Comparison of ENCODE assay signal across 18 cellular contexts in genomic region chr1:2368053-2368744, GRCh38.
"Had no signal": no experiment of that assay in that cellular context is flagged by ENCODE, and none has a peak within 500 bp of the region (broad histone marks: within the 10 kb centered on the region; RNA-seq: fewer than 3 reads in every experiment).

No MANE protein-coding gene starts in this region.

- H2AFZ ChIP-seq: hepatocyte had no signal

- H3K4me2 ChIP-seq: hepatocyte had no signal

- H3K27me3 ChIP-seq: hepatocyte, stomach, uterus had no signal

- H3K27me3 Mint-ChIP-seq: activated T-helper 17 cell treated with anti-CD3 and anti-CD28 coated beads, Interleukin-2, amount 50 U/mL, for 72 hours had no signal

- ATAC-seq: activated CD8-positive, alpha-beta T cell treated with anti-CD3 and anti-CD28 coated beads, Interleukin-2, amount 10 ng/mL, durations not matched to agents 7 days and 5 days; activated T-helper 17 cell treated with anti-CD3 and anti-CD28 coated beads, Interleukin-2, amount 50 U/mL, for 72 hours; lower lobe of right lung had no signal

- H3K79me2 ChIP-seq: hepatocyte had no signal

- H3K4me3 ChIP-seq: hepatocyte, lower lobe of right lung, stomach, thoracic aorta, uterus had no signal

- H3K4me1 ChIP-seq: lower lobe of right lung, stomach, uterus had no signal

- H3K4me1 Mint-ChIP-seq: activated T-helper 17 cell treated with anti-CD3 and anti-CD28 coated beads, Interleukin-2, amount 50 U/mL, for 72 hours had no signal

- DNase-seq: activated CD4-positive, alpha-beta T cell treated with anti-CD3 and anti-CD28 coated beads for 4 hours; activated CD8-positive, alpha-beta T cell treated with anti-CD3 and anti-CD28 coated beads, Interleukin-2, amount 10 ng/mL, durations not matched to agents 7 days and 5 days; activated naive CD4-positive, alpha-beta T cell treated with anti-CD3 and anti-CD28 coated beads for 36 hours; central memory CD4-positive, alpha-beta T cell; effector memory CD4-positive, alpha-beta T cell; midbrain; nucleus accumbens; stimulated activated CD4-positive, alpha-beta T cell treated with anti-CD3 and anti-CD28 coated beads, Interleukin-15, amount 100 ng/mL, for 24 hours; stimulated activated CD4-positive, alpha-beta T cell treated with anti-CD3 and anti-CD28 coated beads, Interleukin-4, amount 100 ng/mL, for 4 hours; stomach; SW 1271; T-helper 9 cell; uterus; WERI-Rb-1 had no signal

- H3K27ac ChIP-seq: hepatocyte, lower lobe of right lung, stomach, thoracic aorta, uterus, WERI-Rb-1 had no signal

- H3K9me3 ChIP-seq: lower lobe of right lung, thoracic aorta, uterus had no signal

- H3K27ac Mint-ChIP-seq: activated CD8-positive, alpha-beta T cell treated with anti-CD3 and anti-CD28 coated beads, Interleukin-2, amount 10 ng/mL, durations not matched to agents 7 days and 5 days; activated naive CD4-positive, alpha-beta T cell treated with anti-CD3 and anti-CD28 coated beads for 36 hours; activated T-helper 17 cell treated with anti-CD3 and anti-CD28 coated beads, Interleukin-2, amount 50 U/mL, for 72 hours had no signal

- H3K36me3 ChIP-seq: thoracic aorta, uterus, WERI-Rb-1 had no signal

- H3K4me3 Mint-ChIP-seq: activated CD8-positive, alpha-beta T cell treated with anti-CD3 and anti-CD28 coated beads, Interleukin-2, amount 10 ng/mL, durations not matched to agents 7 days and 5 days; activated naive CD4-positive, alpha-beta T cell treated with anti-CD3 and anti-CD28 coated beads for 36 hours; activated T-helper 17 cell treated with anti-CD3 and anti-CD28 coated beads, Interleukin-2, amount 50 U/mL, for 72 hours had no signal
